Comparison of ENCODE assay signal across 8 cellular contexts in the genomic region with DNA sequence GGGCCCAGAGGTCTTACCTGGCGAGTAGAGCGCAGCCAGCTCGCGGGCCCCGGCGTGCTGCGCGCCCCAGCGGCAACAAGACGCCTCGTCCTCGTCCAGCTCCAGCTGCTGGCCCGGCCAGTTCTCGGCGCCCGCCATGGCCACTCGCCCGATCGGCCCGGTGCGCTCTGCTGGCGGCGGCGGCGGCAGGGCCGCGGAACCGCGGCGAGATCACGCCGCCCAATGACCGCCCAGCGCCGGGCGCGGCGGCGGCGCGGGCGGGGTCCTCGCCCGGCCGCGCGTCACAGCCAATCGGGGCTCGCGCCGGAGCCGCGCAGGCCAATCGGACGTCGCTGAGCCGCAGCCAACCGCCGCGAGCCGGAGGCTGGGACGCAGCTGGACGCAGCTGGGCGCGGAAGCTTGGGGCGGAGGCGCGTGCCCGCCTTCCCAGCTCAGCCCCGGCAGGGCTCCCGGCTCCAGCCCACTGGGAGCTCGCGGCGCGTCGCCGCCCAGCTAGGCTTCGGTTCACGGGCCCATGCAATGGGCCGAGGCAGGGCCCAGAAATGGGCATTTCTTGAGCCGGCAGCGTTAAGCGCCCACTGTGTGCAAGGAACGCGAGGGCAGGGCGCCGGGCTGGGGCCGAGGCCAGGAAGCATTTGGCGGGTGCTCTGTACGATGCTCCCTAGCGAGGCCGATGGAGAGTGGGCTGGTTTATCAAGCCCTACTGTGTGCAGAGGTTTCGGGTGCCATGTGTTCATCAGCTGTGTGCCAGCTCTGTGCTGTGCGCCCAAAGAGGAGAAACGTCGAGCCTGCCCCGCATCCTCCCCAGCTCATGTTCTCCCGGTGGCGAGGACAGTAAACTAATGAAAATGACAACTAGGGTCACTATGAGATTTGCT. TPM values are rescaled to one million over a fixed set of nuclear protein-coding genes. Genes with fewer than 3 reads are reported as not detected.
DNase-seq lines count a peak whose midpoint lies in the region; TF ChIP-seq lines count a peak whose summit lies in the region.

A gene (minus strand): TSS at position 224 of the 878 bp plus-strand sequence. CDS start 86 bp downstream, at position 138.

- peak within 1 kb of the TSS; percentile 53 for H3K27ac ChIP-seq in OCI-LY1 (ENCODE audit: low read depth, low read length, poor library complexity, severe bottlenecking)

- H3K36me3 Mint-ChIP-seq in endothelial cell (ENCODE audit: low read depth, unreplicated experiment), result peaks cover 10% of the 10 kb centered on the region

- H3K9me3 Mint-ChIP-seq in endothelial cell (ENCODE audit: unreplicated experiment), result no peaks in the 10 kb centered on the region

- H3K27me3 Mint-ChIP-seq in endothelial cell (ENCODE audit: unreplicated experiment), result peaks cover 10% of the 10 kb centered on the region

- no peaks in the 10 kb centered on the region for H3K36me3 ChIP-seq in OCI-LY1 (ENCODE audit: insufficient read depth, low read length)

- no peak within 1 kb of the TSS for H2AFZ ChIP-seq in OCI-LY1 (ENCODE audit: low read length)

- TF ChIP-seq CTCF in GM20000 (IDR thresholded peaks at IDR 0.05; ENCODE audit: extremely low read depth, missing control alignments) (no peak), OCI-LY1 (IDR thresholded peaks at IDR 0.05; ENCODE audit: low read length) (no peak), endothelial cell (IDR thresholded peaks at IDR 0.05; ENCODE audit: unreplicated experiment) (no peak)

- H3K9me3 ChIP-seq in OCI-LY1 (ENCODE audit: low read length), result no peaks in the 10 kb centered on the region

- peak within 1 kb of the TSS; percentile 86 for H3K9ac ChIP-seq in OCI-LY1 (ENCODE audit: low read length)

- H3K4me1 ChIP-seq in OCI-LY1 (ENCODE audit: insufficient read depth, low read length, severe bottlenecking), result peaks cover 28% of the 10 kb centered on the region

- peak within 1 kb of the TSS; percentile 82 for H3K4me3 ChIP-seq in OCI-LY1 (ENCODE audit: low read depth, low read length, poor library complexity, severe bottlenecking)

- peaks cover 36% of the 10 kb centered on the region for H3K4me1 Mint-ChIP-seq in endothelial cell (ENCODE audit: unreplicated experiment)

- no peaks in the 10 kb centered on the region for H3K9me2 ChIP-seq in OCI-LY1 (ENCODE audit: low read depth, low read length)

- H3F3A ChIP-seq in OCI-LY1 (ENCODE audit: insufficient read depth, low read length), result no peaks in the 10 kb centered on the region

- H4K20me1 ChIP-seq in OCI-LY1 (ENCODE audit: insufficient read depth, low read length), result no peaks in the 10 kb centered on the region

- H3K79me2 ChIP-seq in OCI-LY1 (ENCODE audit: insufficient read depth, low read length), result no peaks in the 10 kb centered on the region

- peak within 1 kb of the TSS; percentile 94 for H3K4me3 Mint-ChIP-seq in endothelial cell (ENCODE audit: unreplicated experiment)

- peak within 1 kb of the TSS; percentile 87 for H3K4me2 ChIP-seq in OCI-LY1 (ENCODE audit: low read length)

- H3K27ac Mint-ChIP-seq in endothelial cell (ENCODE audit: unreplicated experiment), result peak within 1 kb of the TSS; percentile 80

- H3K27me3 ChIP-seq in OCI-LY1 (ENCODE audit: insufficient read depth, low read length), result no peaks in the 10 kb centered on the region

- DNase-seq in COLO668 (lab: John Stamatoyannopoulos, UW; ENCODE audit: unreplicated experiment) (peak; percentile 98), GM20000 (ENCODE audit: low spot score) (peak; percentile 100), HT1080 (ENCODE audit: low read depth) (peak; percentile 84), endothelial cell (ENCODE audit: low spot score) (peak; percentile 89), middle frontal gyrus (ENCODE audit: extremely low spot score, low spot score) (peak; percentile 88)
- DNase-seq in activated CD8-positive, alpha-beta memory T cell treated with anti-CD3 and anti-CD28 coated beads, Interleukin-2, amount 50 U/mL, for 4 hours, result peak; percentile 80
- peak; percentile 76 to 79 for DNase-seq in stimulated activated CD8-positive, alpha-beta memory T cell treated with anti-CD3 and anti-CD28 coated beads, Interleukin-2, amount 100 ng/mL, for 48 hours (ENCODE audit: low read depth in 2 of 2)

RNA-seq across cellular contexts. Expression of the gene that starts here (rescaled TPM):
- total RNA-seq in HT1080 (2014; rRNA removed; shearing (Covaris generic)), result 29.2 and 38.7 TPM in 2 replicates
- polyA plus RNA-seq in HT1080 (2015; cell fraction: cytosol; rRNA removed), result 41.4 and 42.9 TPM in 2 replicates
- polyA plus RNA-seq in HT1080 (2015; cell fraction: nucleus; rRNA removed), result 21.5 and 22.1 TPM in 2 replicates
- total RNA-seq in endothelial cell (ENCODE audit: unreplicated experiment), result 39.7 TPM

Comparison
In these comparisons a context has a peak if more than half of its experiments do, and no peak if none do; other contexts are left out.
1. Peak in every context shown above with its lines: DNase-seq, H3K4me3 ChIP-seq and H3K27ac ChIP-seq.